ENCODE assay signal across 29 cellular contexts in the genomic region with DNA sequence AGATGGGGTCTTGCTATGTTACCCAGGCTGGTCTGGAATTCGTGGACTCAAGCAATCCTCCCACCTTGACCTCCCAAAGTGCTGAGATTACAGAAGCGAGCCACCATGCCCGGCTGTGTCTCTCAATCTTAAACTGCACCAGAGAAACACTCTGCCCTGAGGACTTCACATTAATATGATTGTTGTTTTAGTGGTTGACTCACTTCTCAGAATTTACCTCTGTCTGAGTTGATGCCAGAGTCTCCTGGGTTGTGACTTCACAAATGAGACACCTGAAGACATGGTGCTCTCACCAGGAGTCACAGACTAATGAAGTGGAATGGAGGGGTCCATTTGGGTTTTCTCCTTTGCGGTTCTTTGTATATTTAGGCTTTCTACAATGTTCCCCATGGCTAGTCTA.
"Had no signal": no experiment of that assay in that cellular context is flagged by ENCODE, and none has a peak within 500 bp of the region (broad histone marks: within the 10 kb centered on the region; RNA-seq: fewer than 3 reads in every experiment).

No MANE protein-coding gene starts in this region.

- H3K4me3 Mint-ChIP-seq: activated CD4-positive, alpha-beta T cell treated with anti-CD3 and anti-CD28 coated beads, Interleukin-2, amount 10 ng/mL, durations not matched to agents 24 days and 14 days; activated CD8-positive, alpha-beta memory T cell treated with anti-CD3 and anti-CD28 coated beads, Interleukin-2, amount 10 ng/mL, durations not matched to agents 7 days and 5 days; activated CD8-positive, alpha-beta T cell treated with anti-CD3 and anti-CD28 coated beads for 36 hours; central memory CD8-positive, alpha-beta T cell; effector memory CD8-positive, alpha-beta T cell; mesothelial cell of epicardium; naive thymus-derived CD8-positive, alpha-beta T cell; neural progenitor cell; stimulated activated naive B cell treated with anti-CD40 and anti-IgM and Interleukin-4, amounts not matched to agents 10 μg/mL and 1 μg/mL and 100 μg/mL, for 72 hours; T-helper 2 cell treated with Interferon-gamma antibody and Interleukin-4, amounts not matched to agents 5 μg/mL and 100 μg/mL, for 36 hours had no signal

- H3K4me1 Mint-ChIP-seq: activated CD4-positive, alpha-beta T cell treated with anti-CD3 and anti-CD28 coated beads, Interleukin-2, amount 10 ng/mL, durations not matched to agents 24 days and 14 days; activated CD8-positive, alpha-beta memory T cell treated with anti-CD3 and anti-CD28 coated beads, Interleukin-2, amount 10 ng/mL, durations not matched to agents 7 days and 5 days; central memory CD8-positive, alpha-beta T cell; naive thymus-derived CD8-positive, alpha-beta T cell had no signal

- H3K27ac Mint-ChIP-seq: activated CD4-positive, alpha-beta T cell treated with anti-CD3 and anti-CD28 coated beads, Interleukin-2, amount 10 ng/mL, durations not matched to agents 24 days and 14 days; activated CD8-positive, alpha-beta memory T cell treated with anti-CD3 and anti-CD28 coated beads, Interleukin-2, amount 10 ng/mL, durations not matched to agents 7 days and 5 days; activated CD8-positive, alpha-beta T cell treated with anti-CD3 and anti-CD28 coated beads for 36 hours; activated naive CD4-positive, alpha-beta T cell treated with anti-CD3 and anti-CD28 coated beads, Interleukin-2, amount 50 U/mL, for 72 hours; effector memory CD8-positive, alpha-beta T cell; mesothelial cell of epicardium; naive thymus-derived CD8-positive, alpha-beta T cell; neural progenitor cell; stimulated activated naive B cell treated with anti-CD40 and anti-IgM and Interleukin-4, amounts not matched to agents 10 μg/mL and 1 μg/mL and 100 μg/mL, for 72 hours; T-helper 2 cell treated with Interferon-gamma antibody and Interleukin-4, amounts not matched to agents 5 μg/mL and 100 μg/mL, for 36 hours had no signal

- H3K27me3 ChIP-seq: brain microvascular endothelial cell, colonic mucosa, dorsolateral prefrontal cortex, neural progenitor cell, testis, uterus had no signal

- DNase-seq: activated CD4-positive, alpha-beta T cell treated with anti-CD3 and anti-CD28 coated beads, Interleukin-2, amount 10 ng/mL, durations not matched to agents 24 days and 14 days; activated CD8-positive, alpha-beta memory T cell treated with anti-CD3 and anti-CD28 coated beads, Interleukin-2, amount 10 ng/mL, durations not matched to agents 7 days and 5 days; activated CD8-positive, alpha-beta T cell treated with anti-CD3 and anti-CD28 coated beads for 36 hours; activated T-cell treated with anti-CD3 and anti-CD28 coated beads for 4 hours; aorta; brain microvascular endothelial cell; colonic mucosa; dorsolateral prefrontal cortex; effector memory CD8-positive, alpha-beta T cell; kidney; left ventricle myocardium inferior; naive thymus-derived CD8-positive, alpha-beta T cell; posterior cingulate gyrus; small intestine; stimulated activated CD4-positive, alpha-beta T cell treated with anti-CD3 and anti-CD28 coated beads, Interleukin-15, amount 100 ng/mL, for 24 hours; stimulated activated CD4-positive, alpha-beta T cell treated with anti-CD3 and anti-CD28 coated beads, Interleukin-2, amount 100 ng/mL, for 48 hours; stimulated activated CD8-positive, alpha-beta memory T cell treated with anti-CD3 and anti-CD28 coated beads, Interleukin-4, amount 100 ng/mL, for 48 hours; stimulated activated naive B cell treated with anti-CD40 and anti-IgM and Interleukin-4, amounts not matched to agents 10 μg/mL and 1 μg/mL and 100 μg/mL, for 72 hours; testis; trophoblast cell; uterus had no signal

- H3K27ac ChIP-seq: brain microvascular endothelial cell, colonic mucosa, dorsolateral prefrontal cortex, left ventricle myocardium inferior, neural progenitor cell, testis, uterus, VCaP had no signal

- H3K36me3 Mint-ChIP-seq: activated CD8-positive, alpha-beta memory T cell treated with anti-CD3 and anti-CD28 coated beads, Interleukin-2, amount 10 ng/mL, durations not matched to agents 7 days and 5 days; mesothelial cell of epicardium had no signal

- H3K4me1 ChIP-seq: colonic mucosa, left ventricle myocardium inferior, testis, uterus had no signal

- ATAC-seq: activated CD4-positive, CD25-positive, alpha-beta regulatory T cell treated with anti-CD3 and anti-CD28 coated beads, Interleukin-2, amount 50 U/mL, for 24 hours; activated CD8-positive, alpha-beta memory T cell treated with anti-CD3 and anti-CD28 coated beads, Interleukin-2, amount 10 ng/mL, durations not matched to agents 7 days and 5 days; activated CD8-positive, alpha-beta T cell treated with anti-CD3 and anti-CD28 coated beads for 36 hours; activated naive CD4-positive, alpha-beta T cell treated with anti-CD3 and anti-CD28 coated beads, Interleukin-2, amount 50 U/mL, for 72 hours; effector memory CD8-positive, alpha-beta T cell; naive thymus-derived CD8-positive, alpha-beta T cell; sciatic nerve; stimulated activated naive B cell treated with anti-CD40 and anti-IgM and Interleukin-4, amounts not matched to agents 10 μg/mL and 1 μg/mL and 100 μg/mL, for 72 hours had no signal

- H3K27me3 Mint-ChIP-seq: activated CD4-positive, alpha-beta T cell treated with anti-CD3 and anti-CD28 coated beads, Interleukin-2, amount 10 ng/mL, durations not matched to agents 24 days and 14 days; activated CD8-positive, alpha-beta memory T cell treated with anti-CD3 and anti-CD28 coated beads, Interleukin-2, amount 10 ng/mL, durations not matched to agents 7 days and 5 days; activated CD8-positive, alpha-beta T cell treated with anti-CD3 and anti-CD28 coated beads for 36 hours; central memory CD8-positive, alpha-beta T cell; naive thymus-derived CD8-positive, alpha-beta T cell; stimulated activated naive B cell treated with anti-CD40 and anti-IgM and Interleukin-4, amounts not matched to agents 10 μg/mL and 1 μg/mL and 100 μg/mL, for 72 hours had no signal

- H3K9me3 Mint-ChIP-seq: effector memory CD8-positive, alpha-beta T cell had no signal
